ENCODE assay signal across 8 cellular contexts in the genomic region with DNA sequence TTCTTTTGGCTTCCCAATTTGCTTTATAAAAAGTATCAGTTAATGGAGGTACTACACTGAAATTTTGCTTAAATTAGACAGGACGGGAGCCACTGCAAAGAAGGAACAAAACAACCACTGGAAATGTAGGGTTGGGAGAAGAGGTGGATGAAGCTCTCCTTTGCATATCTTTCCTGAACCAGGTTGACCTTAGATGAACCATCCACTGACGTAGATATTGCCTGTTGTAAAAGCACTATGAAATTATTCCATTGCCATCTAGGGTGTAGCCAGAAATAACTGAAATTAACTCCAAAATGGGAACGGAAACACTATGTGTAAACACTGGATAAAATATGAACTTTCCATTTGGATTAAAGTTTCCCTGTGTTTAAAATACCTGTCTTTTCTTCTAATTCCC. TPM values are rescaled to one million over a fixed set of nuclear protein-coding genes. Genes with fewer than 3 reads are reported as not detected.
DNase-seq lines count a peak whose midpoint lies in the region; ATAC-seq and TF ChIP-seq lines count a peak whose summit lies in the region.

No MANE protein-coding gene starts in this region.

- H2AFZ ChIP-seq in SK-N-SH (ENCODE audit: low read depth) (no peak overlapping the region; the same call in 1 of the 2 replicates), OCI-LY3 (ENCODE audit: low read depth, low read length) (peak overlapping the region; percentile 99)

- H3K4me3 ChIP-seq in SK-N-SH (ENCODE audit: low read depth in 2 of 2, low read length in 1 of 2) (no peak overlapping the region), OCI-LY3 (ENCODE audit: low read length) (0 out of 2 replicates have a peak overlapping the region, but pooled peaks have one; percentile 93)

- H3K9ac ChIP-seq in SK-N-SH (peak overlapping the region; percentile 80; the same call in 1 of the 2 replicates), OCI-LY3 (ENCODE audit: low read length) (no peak overlapping the region)

- TF ChIP-seq RAD21 in SK-N-SH (IDR thresholded peaks at IDR 0.05; ENCODE audit: low read length), result no peak

- H3F3A ChIP-seq in SK-N-SH (replicated peaks; ENCODE audit: insufficient read depth), result peaks cover 31% of the 10 kb centered on the region

- peak overlapping the region; percentile 99; the same call in 1 of the 2 replicates for H3K4me2 ChIP-seq in SK-N-SH
- H3K4me2 ChIP-seq in OCI-LY3 (ENCODE audit: low read length), result peak overlapping the region; percentile 91; the same call in 1 of the 2 replicates

- no peaks in the 10 kb centered on the region for H3K36me3 ChIP-seq in SK-N-SH (replicated peaks in 1 of 2; ENCODE audit: control insufficient read depth in 1 of 2, insufficient read depth in 2 of 2, low read length in 1 of 2)
- H3K36me3 ChIP-seq in OCI-LY3 (replicated peaks; ENCODE audit: low read depth, low read length), result peaks cover 8% of the 10 kb centered on the region

- no peaks in the 10 kb centered on the region for H3K27me3 Mint-ChIP-seq in dendritic cell treated with granulocyte-macrophage colony-stimulating factor and Interleukin-4, amounts not matched to agents 40 ng/mL and 50 ng/mL, for 4 days
- no peaks in the 10 kb centered on the region for H3K27me3 Mint-ChIP-seq in osteocyte (ENCODE audit: unreplicated experiment)

- no peak for TF ChIP-seq EP300 in SK-N-SH (IDR thresholded peaks at IDR 0.05; ENCODE audit: borderline replicate concordance in 1 of 2, low read depth in 1 of 2, low read length in 1 of 2)

- peak overlapping the region; percentile 99 for H3K4me3 Mint-ChIP-seq in dendritic cell treated with granulocyte-macrophage colony-stimulating factor and Interleukin-4, amounts not matched to agents 40 ng/mL and 50 ng/mL, for 4 days
- peak overlapping the region; percentile 85 for H3K4me3 Mint-ChIP-seq in osteocyte (ENCODE audit: unreplicated experiment)

- H3K79me2 ChIP-seq in SK-N-SH (ENCODE audit: insufficient read depth) (peaks cover 32% of the 10 kb centered on the region), OCI-LY3 (ENCODE audit: low read length) (peaks cover 35% of the 10 kb centered on the region)

- no peaks in the 10 kb centered on the region for H3K9me3 ChIP-seq in SK-N-SH
- no peaks in the 10 kb centered on the region for H3K9me3 ChIP-seq in OCI-LY3 (ENCODE audit: insufficient read depth, low read length)

- H4K20me1 ChIP-seq in SK-N-SH (ENCODE audit: insufficient read depth), result 0 out of 2 replicates have a peak, but pooled peaks cover 4% of the 10 kb centered on the region
- H4K20me1 ChIP-seq in OCI-LY3 (ENCODE audit: insufficient read depth, low read length), result 0 out of 2 replicates have a peak, but pooled peaks cover 2% of the 10 kb centered on the region

- H3K27me3 ChIP-seq in SK-N-SH (ENCODE audit: insufficient read depth) (no peaks in the 10 kb centered on the region), OCI-LY3 (ENCODE audit: low read depth, low read length) (no peaks in the 10 kb centered on the region)

- POLR2A ChIA-PET in SK-N-SH (lab: Yijun Ruan, JAX), result no interaction called here

- H3K27ac Mint-ChIP-seq in dendritic cell treated with granulocyte-macrophage colony-stimulating factor and Interleukin-4, amounts not matched to agents 40 ng/mL and 50 ng/mL, for 4 days, result peak overlapping the region; percentile 86
- peak overlapping the region; percentile 90 for H3K27ac Mint-ChIP-seq in osteocyte (ENCODE audit: unreplicated experiment)

- H3K36me3 Mint-ChIP-seq in dendritic cell treated with granulocyte-macrophage colony-stimulating factor and Interleukin-4, amounts not matched to agents 40 ng/mL and 50 ng/mL, for 4 days (ENCODE audit: low read depth), result peaks cover 44% of the 10 kb centered on the region
- no peaks in the 10 kb centered on the region for H3K36me3 Mint-ChIP-seq in osteocyte (ENCODE audit: unreplicated experiment)

- H3K9me3 Mint-ChIP-seq in dendritic cell treated with granulocyte-macrophage colony-stimulating factor and Interleukin-4, amounts not matched to agents 40 ng/mL and 50 ng/mL, for 4 days, result no peaks in the 10 kb centered on the region
- no peaks in the 10 kb centered on the region for H3K9me3 Mint-ChIP-seq in osteocyte (ENCODE audit: unreplicated experiment)

- ATAC-seq in SK-N-SH treated with all-trans-retinoic acid at 6 μM for 48 hours, result no peak

- CTCF ChIA-PET in SK-N-SH (lab: Yijun Ruan, JAX), result interaction anchor here (1.1 to 1.4 kb wide), 2 partner anchors 109 to 140 kb away, joined by 3 to 4 read pairs; no protein-coding TSS in a partner anchor

- WGBS in SK-N-SH (ENCODE audit: low lambda C conversion rate), result 81% methylated on average over 3 of the region's 3 CpGs

- DNase-seq in SK-N-SH, result no peak
- DNase-seq in osteocyte (ENCODE audit: extremely low spot score, unreplicated experiment), result no peak
- DNase-seq in NCI-H1092 (lab: John Stamatoyannopoulos, UW), result no peak
- no peak for DNase-seq in Kasumi-1 (lab: John Stamatoyannopoulos, UW)
- DNase-seq in activated CD8-positive, alpha-beta memory T cell treated with anti-CD3 and anti-CD28 coated beads for 24 hours, result no peak

- H3K27ac ChIP-seq in SK-N-SH (ENCODE audit: low read depth in 2 of 2, low read length in 1 of 2) (peak overlapping the region; percentile 71 to 75; a peak in 3 of 4 replicates), OCI-LY3 (ENCODE audit: low read length) (no peak overlapping the region)

- H3K4me1 ChIP-seq in SK-N-SH (ENCODE audit: control insufficient read depth in 1 of 2, insufficient read depth in 2 of 2, low read depth in 1 of 2, low read length in 1 of 2) (peaks cover 6 to 9% of the 10 kb centered on the region in 2 experiments; a peak in 3 of 4 replicates), OCI-LY3 (ENCODE audit: low read length) (peaks cover 21% of the 10 kb centered on the region)

- intact Hi-C loops in dendritic cell treated with granulocyte-macrophage colony-stimulating factor and Interleukin-4, amounts not matched to agents 40 ng/mL and 50 ng/mL, for 4 days (cut with micrococcal nuclease), result no loop called here

- TF ChIP-seq CTCF in SK-N-SH (IDR thresholded peaks at IDR 0.05), result no peak
- TF ChIP-seq CTCF in OCI-LY3 (IDR thresholded peaks at IDR 0.05; ENCODE audit: low read depth, low read length), result no peak
- TF ChIP-seq CTCF in osteocyte (IDR thresholded peaks at IDR 0.05), result no peak

- peaks cover 49% of the 10 kb centered on the region for H3K4me1 Mint-ChIP-seq in dendritic cell treated with granulocyte-macrophage colony-stimulating factor and Interleukin-4, amounts not matched to agents 40 ng/mL and 50 ng/mL, for 4 days (ENCODE audit: low read depth)
- peaks cover 34% of the 10 kb centered on the region for H3K4me1 Mint-ChIP-seq in osteocyte (ENCODE audit: unreplicated experiment)

- H3K9me2 ChIP-seq in SK-N-SH, result no peaks in the 10 kb centered on the region

TF ChIP-seq in SK-N-SH, 30 proteins besides CTCF, POLR2A, EP300 and RAD21 (continues in another document):
- TF ChIP-seq GABPA (IDR thresholded peaks at IDR 0.05; ENCODE audit: low read depth) (no peak), TEAD4 (IDR thresholded peaks at IDR 0.05; ENCODE audit: borderline replicate concordance, insufficient read depth) (no peak)

TF ChIP-seq in SK-N-SH treated with all-trans-retinoic acid at 6 μM for 48 hours, 23 proteins besides CTCF, POLR2A, EP300 and RAD21 (continues in another document):
- TF ChIP-seq OSR1 (CRISPR knock-in tag; IDR thresholded peaks at IDR 0.05), result no peak
- TF ChIP-seq, protein P1, sequence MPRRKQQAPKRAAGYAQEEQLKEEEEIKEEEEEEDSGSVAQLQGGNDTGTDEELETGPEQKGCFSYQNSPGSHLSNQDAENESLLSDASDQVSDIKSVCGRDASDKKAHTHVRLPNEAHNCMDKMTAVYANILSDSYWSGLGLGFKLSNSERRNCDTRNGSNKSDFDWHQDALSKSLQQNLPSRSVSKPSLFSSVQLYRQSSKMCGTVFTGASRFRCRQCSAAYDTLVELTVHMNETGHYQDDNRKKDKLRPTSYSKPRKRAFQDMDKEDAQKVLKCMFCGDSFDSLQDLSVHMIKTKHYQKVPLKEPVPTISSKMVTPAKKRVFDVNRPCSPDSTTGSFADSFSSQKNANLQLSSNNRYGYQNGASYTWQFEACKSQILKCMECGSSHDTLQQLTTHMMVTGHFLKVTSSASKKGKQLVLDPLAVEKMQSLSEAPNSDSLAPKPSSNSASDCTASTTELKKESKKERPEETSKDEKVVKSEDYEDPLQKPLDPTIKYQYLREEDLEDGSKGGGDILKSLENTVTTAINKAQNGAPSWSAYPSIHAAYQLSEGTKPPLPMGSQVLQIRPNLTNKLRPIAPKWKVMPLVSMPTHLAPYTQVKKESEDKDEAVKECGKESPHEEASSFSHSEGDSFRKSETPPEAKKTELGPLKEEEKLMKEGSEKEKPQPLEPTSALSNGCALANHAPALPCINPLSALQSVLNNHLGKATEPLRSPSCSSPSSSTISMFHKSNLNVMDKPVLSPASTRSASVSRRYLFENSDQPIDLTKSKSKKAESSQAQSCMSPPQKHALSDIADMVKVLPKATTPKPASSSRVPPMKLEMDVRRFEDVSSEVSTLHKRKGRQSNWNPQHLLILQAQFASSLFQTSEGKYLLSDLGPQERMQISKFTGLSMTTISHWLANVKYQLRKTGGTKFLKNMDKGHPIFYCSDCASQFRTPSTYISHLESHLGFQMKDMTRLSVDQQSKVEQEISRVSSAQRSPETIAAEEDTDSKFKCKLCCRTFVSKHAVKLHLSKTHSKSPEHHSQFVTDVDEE (CRISPR knock-in tag; IDR thresholded peaks at IDR 0.05), result no peak
- no peak for TF ChIP-seq CSDC2 (CRISPR knock-in tag; IDR thresholded peaks at IDR 0.05)
- TF ChIP-seq SNAI2 (CRISPR knock-in tag; IDR thresholded peaks at IDR 0.05), result no peak
- no peak for TF ChIP-seq ZNF8 (CRISPR knock-in tag; IDR thresholded peaks at IDR 0.05)
- TF ChIP-seq RARB (CRISPR knock-in tag; IDR thresholded peaks at IDR 0.05), result no peak
- no peak for TF ChIP-seq ZFP3 (CRISPR knock-in tag; IDR thresholded peaks at IDR 0.05)
- TF ChIP-seq, protein P2, sequence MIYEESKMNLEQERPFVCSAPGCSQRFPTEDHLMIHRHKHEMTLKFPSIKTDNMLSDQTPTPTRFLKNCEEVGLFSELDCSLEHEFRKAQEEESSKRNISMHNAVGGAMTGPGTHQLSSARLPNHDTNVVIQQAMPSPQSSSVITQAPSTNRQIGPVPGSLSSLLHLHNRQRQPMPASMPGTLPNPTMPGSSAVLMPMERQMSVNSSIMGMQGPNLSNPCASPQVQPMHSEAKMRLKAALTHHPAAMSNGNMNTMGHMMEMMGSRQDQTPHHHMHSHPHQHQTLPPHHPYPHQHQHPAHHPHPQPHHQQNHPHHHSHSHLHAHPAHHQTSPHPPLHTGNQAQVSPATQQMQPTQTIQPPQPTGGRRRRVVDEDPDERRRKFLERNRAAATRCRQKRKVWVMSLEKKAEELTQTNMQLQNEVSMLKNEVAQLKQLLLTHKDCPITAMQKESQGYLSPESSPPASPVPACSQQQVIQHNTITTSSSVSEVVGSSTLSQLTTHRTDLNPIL (CRISPR knock-in tag; IDR thresholded peaks at IDR 0.05; ENCODE audit: low read depth), result no peak
- no peak for TF ChIP-seq ISL1 (CRISPR knock-in tag; IDR thresholded peaks at IDR 0.05)
- no peak for TF ChIP-seq ZC3H10 (CRISPR knock-in tag; IDR thresholded peaks at IDR 0.05)
- TF ChIP-seq BACH2 (CRISPR knock-in tag; IDR thresholded peaks at IDR 0.05; ENCODE audit: borderline replicate concordance), result no peak

RNA-seq across cellular contexts. Expression of gene ABL2, which starts 1.2 kb away (rescaled TPM):
- polyA plus RNA-seq in SK-N-SH (2012; rRNA removed), result 7.5 and 10.6 TPM in 2 replicates
- polyA plus RNA-seq in SK-N-SH (2012; cell fraction: cytosol; rRNA removed), result 6.6 and 7.3 TPM in 2 replicates
- 14.9 and 24.6 TPM in 2 replicates for polyA plus RNA-seq in SK-N-SH (2012; cell fraction: nucleus; rRNA removed)
- total RNA-seq in osteocyte, result 33.7 and 36.3 TPM in 2 replicates
